In the genomic region with DNA sequence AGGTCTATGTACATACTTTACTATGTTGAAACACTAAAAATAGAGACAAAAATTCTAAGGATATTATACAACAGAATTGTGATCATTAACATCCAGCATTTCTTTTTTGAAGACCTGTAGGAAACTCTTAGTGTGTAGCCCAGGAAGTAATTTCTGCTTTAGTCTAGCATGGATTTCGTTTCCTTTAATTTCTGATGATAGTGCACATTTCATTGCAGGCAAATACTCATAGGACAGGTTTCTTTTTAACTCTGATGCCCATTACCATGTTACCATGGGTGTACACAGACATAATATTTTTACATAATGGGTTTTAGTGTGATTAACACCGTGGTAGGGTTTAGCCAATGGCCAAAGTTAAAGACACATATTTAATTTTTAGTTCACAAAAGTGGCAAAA, we compare ENCODE assay signal across 25 cellular contexts. TPM values are rescaled to one million over a fixed set of nuclear protein-coding genes. Genes with fewer than 3 reads are reported as not detected.
DNase-seq lines count a peak whose midpoint lies in the region; ATAC-seq, FAIRE-seq and TF ChIP-seq lines count a peak whose summit lies in the region.
"Had no signal": no experiment of that assay in that cellular context is flagged by ENCODE, and none has a peak within 500 bp of the region (broad histone marks: within the 10 kb centered on the region; RNA-seq: fewer than 3 reads in every experiment).

No MANE protein-coding gene starts in this region.

- no peak overlapping the region for H2AFZ ChIP-seq in HepG2 (ENCODE audit: low read length)
- peak overlapping the region; percentile 40; the same call in 1 of the 2 replicates for H2AFZ ChIP-seq in PC-9

- no peak for ATAC-seq in HepG2
- no peak for ATAC-seq in right lobe of liver
- ATAC-seq: GM12878 had no signal

- no peaks in the 10 kb centered on the region for H3F3A ChIP-seq in PC-9 (ENCODE audit: insufficient read depth, low read depth)

- H3K79me2 ChIP-seq in HepG2 (ENCODE audit: insufficient read depth, low read length), result no peaks in the 10 kb centered on the region
- H3K79me2 ChIP-seq in PC-9 (ENCODE audit: low read depth), result no peaks in the 10 kb centered on the region

- H3K9me3 ChIP-seq in HepG2 (ENCODE audit: low read length) (no peaks in the 10 kb centered on the region), right lobe of liver (no peaks in the 10 kb centered on the region), PC-9 (ENCODE audit: insufficient read depth, low read depth) (no peaks in the 10 kb centered on the region), HAP-1 (no peaks in the 10 kb centered on the region)
- H3K9me3 ChIP-seq: BE2C had no signal

- H3K27me3 Mint-ChIP-seq in activated CD4-positive, alpha-beta T cell treated with anti-CD3 and anti-CD28 coated beads, Interleukin-2, amount 10 ng/mL, durations not matched to agents 7 days and 5 days, result peaks cover 10% of the 10 kb centered on the region

- no peak for TF ChIP-seq RAD21 in HepG2 (CRISPR knock-in tag; IDR thresholded peaks at IDR 0.05)

- H3K4me1 ChIP-seq in HepG2 (ENCODE audit: insufficient read depth, low read length) (no peaks in the 10 kb centered on the region), right lobe of liver (no peaks in the 10 kb centered on the region), PC-9 (replicated peaks; ENCODE audit: insufficient read depth) (no peaks in the 10 kb centered on the region), HAP-1 (no peaks in the 10 kb centered on the region)
- H3K4me1 ChIP-seq: BE2C, BLaER1 had no signal

- in situ Hi-C loops in HepG2 (cut with HindIII; ENCODE audit: extremely low pct_ligation_motif_present, low pct_unique_long_range_greater_than_20kb) (no loop called here), HAP-1 (cut with MboI; ENCODE audit: low sequenced_read_pairs) (no loop called here)

- H3K4me2 ChIP-seq in HepG2 (ENCODE audit: low read depth, low read length) (no peak overlapping the region), PC-9 (no peak overlapping the region)
- H3K4me2 ChIP-seq: BLaER1 had no signal

- H3K27ac Mint-ChIP-seq in activated CD4-positive, alpha-beta T cell treated with anti-CD3 and anti-CD28 coated beads, Interleukin-2, amount 10 ng/mL, durations not matched to agents 7 days and 5 days, result no peak overlapping the region
- H3K27ac Mint-ChIP-seq: CD14-positive monocyte; CD4-positive, alpha-beta memory T cell; CD4-positive, CD25-positive, alpha-beta regulatory T cell; CD8-positive, alpha-beta memory T cell had no signal

- no peaks in the 10 kb centered on the region for H4K20me1 ChIP-seq in HepG2 (ENCODE audit: insufficient read depth, low read length)
- no peaks in the 10 kb centered on the region for H4K20me1 ChIP-seq in PC-9 (ENCODE audit: insufficient read depth)
- H4K20me1 ChIP-seq: BLaER1 had no signal

- no peak for DNase-seq in HepG2 (ENCODE audit: low spot score)
- no peak for DNase-seq in right lobe of liver
- DNase-seq in PC-9, result no peak
- DNase-seq in HAP-1 (ENCODE audit: low spot score in 2 of 2), result no peak
- DNase-seq in activated CD4-positive, alpha-beta T cell treated with anti-CD3 and anti-CD28 coated beads, Interleukin-2, amount 10 ng/mL, durations not matched to agents 7 days and 5 days, result no peak
- DNase-seq: ACHN; BE2C; C1 segment of cervical spinal cord; CD4-positive, alpha-beta memory T cell; CD4-positive, CD25-positive, alpha-beta regulatory T cell; CD8-positive, alpha-beta memory T cell; COR-L47; DMS 273 treated with DMSO at 0.1 percent for 48 hours; DMS153; DMS53; DMS79; DND-41; EL; GDM1 had no signal

- TF ChIP-seq CTCF in HepG2 (CRISPR knock-in tag; IDR thresholded peaks at IDR 0.05), result no peak
- no peak for TF ChIP-seq CTCF in right lobe of liver (IDR thresholded peaks at IDR 0.05)
- no peak for TF ChIP-seq CTCF in PC-9 (conservative IDR thresholded peaks at IDR 0.05)

- intact Hi-C loops in HepG2 (cut with micrococcal nuclease; ENCODE audit: unreplicated experiment) (no loop called here), right lobe of liver (cut with DNase I) (no loop called here), PC-9 (cut with micrococcal nuclease; ENCODE audit: unreplicated experiment) (no loop called here)

- no peaks in the 10 kb centered on the region for H3K36me3 Mint-ChIP-seq in activated CD4-positive, alpha-beta T cell treated with anti-CD3 and anti-CD28 coated beads, Interleukin-2, amount 10 ng/mL, durations not matched to agents 7 days and 5 days (ENCODE audit: low read depth)
- H3K36me3 Mint-ChIP-seq: CD14-positive monocyte; CD4-positive, alpha-beta memory T cell; CD4-positive, CD25-positive, alpha-beta regulatory T cell; CD8-positive, alpha-beta memory T cell had no signal

- H3K4me3 ChIP-seq in HepG2 (replicated peaks in 1 of 3; ENCODE audit: insufficient read depth in 1 of 3, low read depth in 2 of 3, low read length in 3 of 3) (no peak overlapping the region), right lobe of liver (no peak overlapping the region), PC-9 (no peak overlapping the region), HAP-1 (no peak overlapping the region)
- H3K4me3 ChIP-seq: BLaER1, GM12878 had no signal

- H3K4me1 Mint-ChIP-seq in activated CD4-positive, alpha-beta T cell treated with anti-CD3 and anti-CD28 coated beads, Interleukin-2, amount 10 ng/mL, durations not matched to agents 7 days and 5 days, result no peaks in the 10 kb centered on the region
- H3K4me1 Mint-ChIP-seq: CD4-positive, alpha-beta memory T cell; CD4-positive, CD25-positive, alpha-beta regulatory T cell; CD8-positive, alpha-beta memory T cell had no signal

- POLR2A ChIA-PET in HepG2 (lab: Yijun Ruan, JAX), result no interaction called here
- POLR2A ChIA-PET in PC-9 (lab: Charles Lee; ENCODE audit: unreplicated experiment), result no interaction called here
- POLR2A ChIA-PET in activated CD4-positive, alpha-beta T cell treated with anti-CD3 and anti-CD28 coated beads, Interleukin-2, amount 10 ng/mL, durations not matched to agents 7 days and 5 days (lab: Charles Lee), result no interaction called here

- no peaks in the 10 kb centered on the region for H3K9me3 Mint-ChIP-seq in activated CD4-positive, alpha-beta T cell treated with anti-CD3 and anti-CD28 coated beads, Interleukin-2, amount 10 ng/mL, durations not matched to agents 7 days and 5 days

- no peak for TF ChIP-seq EP300 in HepG2 (IDR thresholded peaks at IDR 0.05; ENCODE audit: low read depth in 2 of 2, low read length in 2 of 2)
- TF ChIP-seq EP300 in HepG2 (CRISPR knock-in tag; IDR thresholded peaks at IDR 0.05; ENCODE audit: borderline replicate concordance), result no peak

- BruUV-seq in HepG2 (replicated peaks; lab: Mats Ljungman, UMichigan) (no TSS peak), PC-9 (replicated peaks; lab: Mats Ljungman, UMichigan) (no TSS peak)

- 3% methylated on average over 2 of the region's 2 CpGs for WGBS in HepG2 (ENCODE audit: low lambda C conversion rate)
- 41% methylated on average over 2 of the region's 2 CpGs for WGBS in right lobe of liver (ENCODE audit: insufficient coverage, low coverage, low lambda C conversion rate, missing lambda C conversion rate)

- no peak for FAIRE-seq in HepG2 (lab: Jason Lieb, UNC)
- FAIRE-seq: GM12878, GM12892, GM18507 had no signal

- no peak overlapping the region for H3K9ac ChIP-seq in HepG2 (ENCODE audit: insufficient read depth, low read depth, low read length)
- H3K9ac ChIP-seq: BLaER1 had no signal

- H3K27me3 ChIP-seq in HepG2 (ENCODE audit: control insufficient read depth in 1 of 2, insufficient read depth in 2 of 2, low read length in 2 of 2) (no peaks in the 10 kb centered on the region), right lobe of liver (peaks cover 0 to 4% of the 10 kb centered on the region in 2 donors), PC-9 (ENCODE audit: insufficient read depth, low read depth) (0 out of 2 replicates have a peak, but pooled peaks cover 3% of the 10 kb centered on the region), HAP-1 (ENCODE audit: low read depth) (peaks cover 8% of the 10 kb centered on the region)
- H3K27me3 ChIP-seq: BE2C, BLaER1 had no signal

- H3K36me3 ChIP-seq in HepG2 (replicated peaks in 1 of 2; ENCODE audit: control insufficient read depth in 1 of 2, insufficient read depth in 2 of 2, low read length in 2 of 2) (no peaks in the 10 kb centered on the region), right lobe of liver (no peaks in the 10 kb centered on the region), PC-9 (ENCODE audit: low read depth) (no peaks in the 10 kb centered on the region), HAP-1 (replicated peaks) (no peaks in the 10 kb centered on the region)
- H3K36me3 ChIP-seq: BE2C, BLaER1 had no signal

- H3K9me2 ChIP-seq in PC-9 (ENCODE audit: insufficient read depth), result no peaks in the 10 kb centered on the region

- CTCF ChIA-PET in HepG2 (lab: Yijun Ruan, JAX; ENCODE audit: low intra/inter-chr PET ratio, low total read pairs) (no interaction called here), PC-9 (lab: Charles Lee) (interaction anchor here (0.5 kb wide), 1 partner anchor 33 kb away, joined by 4 read pairs; no protein-coding TSS in a partner anchor)
- CTCF ChIA-PET in activated CD4-positive, alpha-beta T cell treated with anti-CD3 and anti-CD28 coated beads, Interleukin-2, amount 10 ng/mL, durations not matched to agents 7 days and 5 days (lab: Charles Lee), result no interaction called here

- H3K4me3 Mint-ChIP-seq in activated CD4-positive, alpha-beta T cell treated with anti-CD3 and anti-CD28 coated beads, Interleukin-2, amount 10 ng/mL, durations not matched to agents 7 days and 5 days, result no peak overlapping the region
- H3K4me3 Mint-ChIP-seq: CD14-positive monocyte; CD4-positive, alpha-beta memory T cell; CD4-positive, CD25-positive, alpha-beta regulatory T cell; CD8-positive, alpha-beta memory T cell had no signal

- H3K27ac ChIP-seq in HepG2 (ENCODE audit: extremely low read length, insufficient read depth, low read length) (no peak overlapping the region), right lobe of liver (no peak overlapping the region), PC-9 (no peak overlapping the region)
- H3K27ac ChIP-seq: 22Rv1, BLaER1 had no signal

- TF ChIP-seq POLR2A in HepG2 (IDR thresholded peaks at IDR 0.05; ENCODE audit: insufficient read depth in 1 of 2, low read depth in 2 of 2, low read length in 2 of 2), result no peak
- TF ChIP-seq POLR2A in right lobe of liver (IDR thresholded peaks at IDR 0.05), result no peak

RNA-seq across cellular contexts. Expression of a gene that starts 27.1 kb away (rescaled TPM):
- total RNA-seq in HepG2 (2016; rRNA removed; fragmentation: Illumina TruSeq; extraction: Trizol) (4.0 and 6.5 TPM in 2 replicates), right lobe of liver (1 to 10 TPM; 6.2 to 10.0 (median 7.1) TPM), PC-9 (2021) (7.3 and 9.1 TPM in 2 replicates)
- 0.09 and 0.20 TPM in 2 replicates for total RNA-seq in HepG2 (2016; cell fraction: cytosol; rRNA removed; fragmentation: Illumina TruSeq; extraction: Trizol; ENCODE audit: low read depth)
- total RNA-seq in HepG2 (2016; cell fraction: insoluble cytoplasmic fraction; rRNA removed; fragmentation: Illumina TruSeq; extraction: Trizol), result 3.9 and 6.1 TPM in 2 replicates
- total RNA-seq in HepG2 (2016; cell fraction: membrane; rRNA removed; fragmentation: Illumina TruSeq; extraction: Trizol), result 1.1 TPM in 2 replicates
- total RNA-seq in HepG2 (2016; cell fraction: nucleus; rRNA removed; fragmentation: Illumina TruSeq; extraction: Trizol), result 4.8 and 5.4 TPM in 2 replicates
- 4.5 and 5.0 TPM in 2 replicates for polyA plus RNA-seq in HepG2 (2011; rRNA removed)
- 1.2 and 2.0 TPM in 2 replicates for polyA plus RNA-seq in HepG2 (2011; cell fraction: cytosol; rRNA removed)
- 6.0 and 11.1 TPM in 2 replicates for polyA plus RNA-seq in HepG2 (2011; cell fraction: nucleus; rRNA removed)
- 6.3 and 7.9 TPM in 2 replicates for polyA plus RNA-seq in HepG2 (2012)
- polyA plus RNA-seq in HepG2 (2016; cell fraction: cytosol; fragmentation: Illumina TruSeq; extraction: Trizol; ENCODE audit: low read depth), result 0.09 TPM in 2 replicates
- 4.8 and 5.7 TPM in 2 replicates for polyA plus RNA-seq in HepG2 (2016; cell fraction: insoluble cytoplasmic fraction; fragmentation: Illumina TruSeq; extraction: Trizol; ENCODE audit: low read depth)
- 0.58 and 0.64 TPM in 2 replicates for polyA plus RNA-seq in HepG2 (2016; cell fraction: membrane; fragmentation: Illumina TruSeq; extraction: Trizol; ENCODE audit: low read depth)
- polyA plus RNA-seq in HepG2 (2016; cell fraction: nucleus; fragmentation: Illumina TruSeq; extraction: Trizol; ENCODE audit: insufficient read depth, low read depth), result 11.9 and 12.1 TPM in 2 replicates
- 0.88 and 2.3 TPM in 2 replicates for polyA minus RNA-seq in HepG2 (2011; rRNA and poly(A)+ RNA removed; ENCODE audit: low replicate concordance)
- 2.0 and 2.9 TPM in 2 replicates for polyA minus RNA-seq in HepG2 (2011; cell fraction: cytosol; rRNA and poly(A)+ RNA removed)
- 5.0 and 7.8 TPM in 2 replicates for polyA minus RNA-seq in HepG2 (2011; cell fraction: nucleus; rRNA and poly(A)+ RNA removed)
- total RNA-seq in activated CD4-positive, alpha-beta T cell treated with anti-CD3 and anti-CD28 coated beads, Interleukin-2, amount 10 ng/mL, durations not matched to agents 7 days and 5 days, result 10 to 100 TPM in 1 of 2 experiments, 1 to 10 TPM in 1; 9.5 to 10.8 TPM

RNA-seq across cellular contexts. Expression of a gene that starts 29.9 kb away (rescaled TPM):
- 6.1 and 6.2 TPM in 2 replicates for total RNA-seq in HepG2 (2016; rRNA removed; fragmentation: Illumina TruSeq; extraction: Trizol)
- 0.88 and 0.91 TPM in 2 replicates for total RNA-seq in HepG2 (2016; cell fraction: cytosol; rRNA removed; fragmentation: Illumina TruSeq; extraction: Trizol; ENCODE audit: low read depth)
- 6.4 and 6.7 TPM in 2 replicates for total RNA-seq in HepG2 (2016; cell fraction: insoluble cytoplasmic fraction; rRNA removed; fragmentation: Illumina TruSeq; extraction: Trizol)
- 3.5 and 3.9 TPM in 2 replicates for total RNA-seq in HepG2 (2016; cell fraction: membrane; rRNA removed; fragmentation: Illumina TruSeq; extraction: Trizol)
- total RNA-seq in HepG2 (2016; cell fraction: nucleus; rRNA removed; fragmentation: Illumina TruSeq; extraction: Trizol), result 9.7 and 9.8 TPM in 2 replicates
- polyA plus RNA-seq in HepG2 (2011; rRNA removed), result 3.9 and 4.3 TPM in 2 replicates
- 1.8 and 3.1 TPM in 2 replicates for polyA plus RNA-seq in HepG2 (2011; cell fraction: cytosol; rRNA removed)
- polyA plus RNA-seq in HepG2 (2011; cell fraction: nucleus; rRNA removed), result 1.7 and 1.8 TPM in 2 replicates
- polyA plus RNA-seq in HepG2 (2012), result 4.6 and 5.0 TPM in 2 replicates
- polyA plus RNA-seq in HepG2 (2016; cell fraction: cytosol; fragmentation: Illumina TruSeq; extraction: Trizol; ENCODE audit: low read depth), result 0.79 and 0.99 TPM in 2 replicates
- 5.7 and 6.3 TPM in 2 replicates for polyA plus RNA-seq in HepG2 (2016; cell fraction: insoluble cytoplasmic fraction; fragmentation: Illumina TruSeq; extraction: Trizol; ENCODE audit: low read depth)
- 2.1 and 2.7 TPM in 2 replicates for polyA plus RNA-seq in HepG2 (2016; cell fraction: membrane; fragmentation: Illumina TruSeq; extraction: Trizol; ENCODE audit: low read depth)
- polyA plus RNA-seq in HepG2 (2016; cell fraction: nucleus; fragmentation: Illumina TruSeq; extraction: Trizol; ENCODE audit: insufficient read depth, low read depth), result 10.7 and 10.8 TPM in 2 replicates
- polyA minus RNA-seq in HepG2 (2011; rRNA and poly(A)+ RNA removed; ENCODE audit: low replicate concordance), result 1.6 and 2.1 TPM in 2 replicates
- 2.8 and 3.4 TPM in 2 replicates for polyA minus RNA-seq in HepG2 (2011; cell fraction: cytosol; rRNA and poly(A)+ RNA removed)
- 14.7 and 16.7 TPM in 2 replicates for polyA minus RNA-seq in HepG2 (2011; cell fraction: nucleus; rRNA and poly(A)+ RNA removed)
- total RNA-seq in right lobe of liver, result 1 to 10 TPM; 3.9 to 7.4 (median 4.8) TPM
- 4.0 and 5.5 TPM in 2 replicates for total RNA-seq in PC-9 (2021)
- total RNA-seq in activated CD4-positive, alpha-beta T cell treated with anti-CD3 and anti-CD28 coated beads, Interleukin-2, amount 10 ng/mL, durations not matched to agents 7 days and 5 days, result 1 to 10 TPM; 9.1 to 9.9 TPM
